In the genomic region with DNA sequence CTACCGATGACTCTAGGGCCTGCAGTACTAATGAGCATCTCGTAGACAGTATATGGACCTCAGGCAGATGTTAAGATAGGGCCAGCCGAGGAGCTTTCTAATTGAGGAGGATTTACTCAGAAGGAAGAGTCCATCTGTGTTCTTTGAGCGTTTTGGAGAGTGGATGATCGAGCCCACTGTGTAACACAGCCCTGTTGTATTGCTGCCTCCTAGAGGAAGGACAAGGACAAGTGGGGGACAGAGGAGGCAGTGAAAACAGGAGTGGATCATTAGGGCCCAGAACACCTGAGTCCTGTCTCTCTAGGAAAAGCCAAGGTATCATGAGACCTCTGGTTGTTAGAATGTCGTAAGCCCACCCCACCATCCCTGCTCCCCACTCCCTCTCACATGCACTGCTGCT, we compare ENCODE assay signal across 1 cellular context.
TF ChIP-seq lines count a peak whose summit lies in the region.

No MANE protein-coding gene starts in this region.

TF ChIP-seq in SK-N-SH, 30 proteins besides CTCF, POLR2A, EP300 and RAD21 (continued from another document):
- TF ChIP-seq, protein P1, sequence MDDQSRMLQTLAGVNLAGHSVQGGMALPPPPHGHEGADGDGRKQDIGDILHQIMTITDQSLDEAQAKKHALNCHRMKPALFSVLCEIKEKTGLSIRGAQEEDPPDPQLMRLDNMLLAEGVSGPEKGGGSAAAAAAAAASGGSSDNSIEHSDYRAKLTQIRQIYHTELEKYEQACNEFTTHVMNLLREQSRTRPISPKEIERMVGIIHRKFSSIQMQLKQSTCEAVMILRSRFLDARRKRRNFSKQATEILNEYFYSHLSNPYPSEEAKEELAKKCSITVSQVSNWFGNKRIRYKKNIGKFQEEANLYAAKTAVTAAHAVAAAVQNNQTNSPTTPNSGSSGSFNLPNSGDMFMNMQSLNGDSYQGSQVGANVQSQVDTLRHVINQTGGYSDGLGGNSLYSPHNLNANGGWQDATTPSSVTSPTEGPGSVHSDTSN (IDR thresholded peaks at IDR 0.05), result no peak
- TF ChIP-seq RXRA (IDR thresholded peaks at IDR 0.05; ENCODE audit: borderline replicate concordance, low read depth) (no peak), FOSL2 (IDR thresholded peaks at IDR 0.05; ENCODE audit: borderline replicate concordance, low read depth) (no peak), FOXJ3 (CRISPR knock-in tag; IDR thresholded peaks at IDR 0.05) (no peak), MXI1 (IDR thresholded peaks at IDR 0.05; ENCODE audit: low read depth, low read length) (no peak), NFIC (IDR thresholded peaks at IDR 0.05; ENCODE audit: borderline replicate concordance) (no peak), RFX5 (IDR thresholded peaks at IDR 0.05; ENCODE audit: low read length) (no peak)
- TF ChIP-seq, protein P2, sequence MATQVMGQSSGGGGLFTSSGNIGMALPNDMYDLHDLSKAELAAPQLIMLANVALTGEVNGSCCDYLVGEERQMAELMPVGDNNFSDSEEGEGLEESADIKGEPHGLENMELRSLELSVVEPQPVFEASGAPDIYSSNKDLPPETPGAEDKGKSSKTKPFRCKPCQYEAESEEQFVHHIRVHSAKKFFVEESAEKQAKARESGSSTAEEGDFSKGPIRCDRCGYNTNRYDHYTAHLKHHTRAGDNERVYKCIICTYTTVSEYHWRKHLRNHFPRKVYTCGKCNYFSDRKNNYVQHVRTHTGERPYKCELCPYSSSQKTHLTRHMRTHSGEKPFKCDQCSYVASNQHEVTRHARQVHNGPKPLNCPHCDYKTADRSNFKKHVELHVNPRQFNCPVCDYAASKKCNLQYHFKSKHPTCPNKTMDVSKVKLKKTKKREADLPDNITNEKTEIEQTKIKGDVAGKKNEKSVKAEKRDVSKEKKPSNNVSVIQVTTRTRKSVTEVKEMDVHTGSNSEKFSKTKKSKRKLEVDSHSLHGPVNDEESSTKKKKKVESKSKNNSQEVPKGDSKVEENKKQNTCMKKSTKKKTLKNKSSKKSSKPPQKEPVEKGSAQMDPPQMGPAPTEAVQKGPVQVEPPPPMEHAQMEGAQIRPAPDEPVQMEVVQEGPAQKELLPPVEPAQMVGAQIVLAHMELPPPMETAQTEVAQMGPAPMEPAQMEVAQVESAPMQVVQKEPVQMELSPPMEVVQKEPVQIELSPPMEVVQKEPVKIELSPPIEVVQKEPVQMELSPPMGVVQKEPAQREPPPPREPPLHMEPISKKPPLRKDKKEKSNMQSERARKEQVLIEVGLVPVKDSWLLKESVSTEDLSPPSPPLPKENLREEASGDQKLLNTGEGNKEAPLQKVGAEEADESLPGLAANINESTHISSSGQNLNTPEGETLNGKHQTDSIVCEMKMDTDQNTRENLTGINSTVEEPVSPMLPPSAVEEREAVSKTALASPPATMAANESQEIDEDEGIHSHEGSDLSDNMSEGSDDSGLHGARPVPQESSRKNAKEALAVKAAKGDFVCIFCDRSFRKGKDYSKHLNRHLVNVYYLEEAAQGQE (IDR thresholded peaks at IDR 0.05; ENCODE audit: low read depth, low read length), result no peak
TF ChIP-seq in SK-N-SH: peak in this region for 0.
